ENCODE assay signal across 8 cellular contexts in genomic region chr11:37527545-37527944, GRCh38.
"Had no signal": no experiment of that assay in that cellular context is flagged by ENCODE, and none has a peak within 500 bp of the region (broad histone marks: within the 10 kb centered on the region; RNA-seq: fewer than 3 reads in every experiment).

No MANE protein-coding gene starts in this region.

- DNase-seq: GDM1, GF-D8 had no signal

- FAIRE-seq: G401.6, GM12878, GM12891, GM12892, GM18507, GM19239 had no signal

- H3K4me3 ChIP-seq: GM12878 had no signal

- ATAC-seq: GM12878 had no signal
